Comparison of ENCODE assay signal across 12 cellular contexts in the genomic region with DNA sequence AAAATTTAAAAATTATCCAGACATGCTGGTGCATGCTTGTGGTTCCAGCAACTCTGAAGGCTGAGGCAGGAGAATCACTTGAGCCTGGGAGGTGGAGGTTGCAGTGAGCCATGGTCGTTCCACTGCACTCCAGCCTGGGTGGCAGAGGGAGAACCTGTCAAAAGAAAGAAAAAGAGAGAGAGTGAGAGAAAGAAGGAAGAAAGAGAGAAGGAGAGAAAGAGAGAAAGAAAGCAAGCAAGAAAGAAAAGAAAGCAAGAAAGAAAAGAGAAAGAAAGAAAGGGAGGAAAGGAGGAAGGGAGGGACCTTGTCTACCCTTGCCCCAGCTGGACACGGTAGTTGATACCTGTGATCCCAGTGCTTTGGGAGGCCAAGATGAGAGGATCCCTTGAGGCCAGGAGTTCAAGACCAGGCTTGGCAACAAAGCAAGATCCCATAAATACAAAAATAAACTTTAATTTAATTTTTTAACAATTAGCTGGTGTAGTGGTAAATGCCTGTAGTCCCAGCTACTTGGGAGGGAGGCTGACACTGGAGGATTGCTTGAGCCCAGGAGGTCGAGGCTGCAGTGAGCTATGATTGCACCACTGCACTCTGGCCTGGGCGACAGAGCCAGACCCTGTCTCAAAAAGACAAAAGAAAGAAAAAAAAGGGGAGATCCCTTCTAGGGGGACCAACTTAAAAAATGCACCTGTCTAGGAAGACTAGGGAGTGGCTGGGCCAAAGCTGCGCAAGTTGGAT. TPM values are rescaled to one million over a fixed set of nuclear protein-coding genes. Genes with fewer than 3 reads are reported as not detected.
DNase-seq lines count a peak whose midpoint lies in the region; ATAC-seq and TF ChIP-seq lines count a peak whose summit lies in the region.
"Had no signal": no experiment of that assay in that cellular context is flagged by ENCODE, and none has a peak within 500 bp of the region (broad histone marks: within the 10 kb centered on the region; RNA-seq: fewer than 3 reads in every experiment).

No MANE protein-coding gene starts in this region.

- POLR2A ChIA-PET in CD4-positive, alpha-beta T cell (lab: Charles Lee): interaction anchor here (0.8 to 1.7 kb wide), 7 partner anchors 14 to 213 kb away, joined by 3 to 10 read pairs (median 3); partner anchors contain the start of genes FBXO24, LRCH4 and POP7

- peak overlapping the region; percentile 80 for H3K4me3 Mint-ChIP-seq in CD4-positive, alpha-beta T cell
- peak overlapping the region; percentile 62 to 72 (median 70) for H3K4me3 Mint-ChIP-seq in nephron

- no peak for TF ChIP-seq CTCF in CD4-positive, alpha-beta T cell (IDR thresholded peaks at IDR 0.05)
- no peak for TF ChIP-seq CTCF in nephron (IDR thresholded peaks at IDR 0.05; ENCODE audit: unreplicated experiment in 3 of 3)

- peak overlapping the region; percentile 26 for H3K4me3 ChIP-seq in NT2/D1 (ENCODE audit: insufficient read length, low read depth)
- H3K4me3 ChIP-seq in effector memory CD4-positive, alpha-beta T cell (ENCODE audit: insufficient read depth, low read depth, low read length, poor library complexity, severe bottlenecking): peak overlapping the region; percentile 52

- DNase-seq in CD4-positive, alpha-beta T cell: no peak
- no peak for DNase-seq in NT2/D1 (ENCODE audit: low read depth, low spot score)
- DNase-seq in effector memory CD4-positive, alpha-beta T cell: no peak
- no peak for DNase-seq in NCI-H526 treated with DMSO at 0.1 percent for 48 hours (lab: John Stamatoyannopoulos, UW)
- no peak for DNase-seq in midbrain (lab: John Stamatoyannopoulos, UW)
- no peak for DNase-seq in islet precursor cell
- DNase-seq in HUDEP-2 (lab: John Stamatoyannopoulos, UW; ENCODE audit: unreplicated experiment in 76 of 76): no peak
- DNase-seq: NCI-H1694 had no signal

- no peaks in the 10 kb centered on the region for H3K36me3 ChIP-seq in NT2/D1 (ENCODE audit: insufficient read depth, insufficient read length, low read length)
- no peaks in the 10 kb centered on the region for H3K36me3 ChIP-seq in effector memory CD4-positive, alpha-beta T cell (ENCODE audit: control insufficient read depth, insufficient read depth, low read length)
- H3K36me3 ChIP-seq: pancreas had no signal

- no peaks in the 10 kb centered on the region for H3K36me3 Mint-ChIP-seq in CD4-positive, alpha-beta T cell (ENCODE audit: low read depth)
- peaks cover 19% of the 10 kb centered on the region for H3K36me3 Mint-ChIP-seq in nephron (ENCODE audit: low read depth)

- no peak for ATAC-seq in CD4-positive, alpha-beta T cell (ENCODE audit: poor library complexity)
- ATAC-seq: SK-N-SH treated with all-trans-retinoic acid at 6 μM for 48 hours had no signal

- no peak overlapping the region for H3K27ac ChIP-seq in CD4-positive, alpha-beta T cell (ENCODE audit: low read depth, low read length)
- no peak overlapping the region for H3K27ac ChIP-seq in effector memory CD4-positive, alpha-beta T cell (ENCODE audit: insufficient read depth, low read length, poor library complexity, severe bottlenecking)
- H3K27ac ChIP-seq: pancreas had no signal

- intact Hi-C loops in CD4-positive, alpha-beta T cell (cut with DNase I, micrococcal nuclease): no loop called here

- H3K9ac ChIP-seq in NT2/D1 (ENCODE audit: insufficient read length, low read depth): peak overlapping the region; percentile 50

- CTCF ChIA-PET in CD4-positive, alpha-beta T cell (lab: Charles Lee): interaction anchor here (0.9 to 1.1 kb wide), 2 partner anchors 9 kb away, joined by 3 to 5 read pairs; partner anchors contain the start of gene NYAP1

- no peaks in the 10 kb centered on the region for H3K9me3 ChIP-seq in CD4-positive, alpha-beta T cell (ENCODE audit: control insufficient read depth, low read length)
- no peaks in the 10 kb centered on the region for H3K9me3 ChIP-seq in NT2/D1 (ENCODE audit: insufficient read depth, low read length)
- H3K9me3 ChIP-seq in effector memory CD4-positive, alpha-beta T cell (ENCODE audit: control insufficient read depth, low read length): no peaks in the 10 kb centered on the region
- H3K9me3 ChIP-seq: gastroesophageal sphincter, pancreas had no signal

- H3K4me1 ChIP-seq in NT2/D1 (ENCODE audit: insufficient read depth, insufficient read length): peaks cover 11% of the 10 kb centered on the region
- peaks cover 14% of the 10 kb centered on the region for H3K4me1 ChIP-seq in effector memory CD4-positive, alpha-beta T cell (ENCODE audit: control insufficient read depth, insufficient read depth, low read length, poor library complexity, severe bottlenecking)

- peak overlapping the region; percentile 24 for H3K27ac Mint-ChIP-seq in CD4-positive, alpha-beta T cell
- peak overlapping the region in 1 of 3 experiments; percentile 74 for H3K27ac Mint-ChIP-seq in nephron

- no peaks in the 10 kb centered on the region for H3K27me3 Mint-ChIP-seq in CD4-positive, alpha-beta T cell
- peaks cover 25% of the 10 kb centered on the region for H3K27me3 Mint-ChIP-seq in nephron (ENCODE audit: low read depth)

- H3K9me3 Mint-ChIP-seq in CD4-positive, alpha-beta T cell: no peaks in the 10 kb centered on the region
- no peaks in the 10 kb centered on the region for H3K9me3 Mint-ChIP-seq in nephron

- H3K4me1 Mint-ChIP-seq in CD4-positive, alpha-beta T cell (ENCODE audit: low read depth): peaks cover 27% of the 10 kb centered on the region
- peaks cover 18% of the 10 kb centered on the region for H3K4me1 Mint-ChIP-seq in nephron

- no peaks in the 10 kb centered on the region for H3K27me3 ChIP-seq in CD4-positive, alpha-beta T cell (ENCODE audit: control insufficient read depth, insufficient read depth, low read length)
- peaks cover 14% of the 10 kb centered on the region for H3K27me3 ChIP-seq in NT2/D1 (ENCODE audit: insufficient read depth, insufficient read length)
- H3K27me3 ChIP-seq in effector memory CD4-positive, alpha-beta T cell (replicated peaks; ENCODE audit: control insufficient read depth, insufficient read depth, low read length, poor library complexity, severe bottlenecking): no peaks in the 10 kb centered on the region
- H3K27me3 ChIP-seq: pancreas had no signal

RNA-seq across cellular contexts. Expression of gene NYAP1, which starts 9.2 kb away (rescaled TPM):
- under 1 TPM; 0.66 to 0.75 TPM for total RNA-seq in CD4-positive, alpha-beta T cell

RNA-seq across cellular contexts. Expression of gene TSC22D4, which starts 13.9 kb away (rescaled TPM):
- 10 to 100 TPM; 34.6 to 36.5 TPM for total RNA-seq in CD4-positive, alpha-beta T cell

RNA-seq across cellular contexts. Expression of gene SPACDR, which starts 28.8 kb away (rescaled TPM):
- total RNA-seq in CD4-positive, alpha-beta T cell: under 1 TPM; 0.64 to 0.93 TPM

RNA-seq across cellular contexts. Expression of gene AGFG2, which starts 46.1 kb away (rescaled TPM):
- 1 to 10 TPM; 6.6 to 9.9 TPM for total RNA-seq in CD4-positive, alpha-beta T cell

RNA-seq across cellular contexts. Expression of gene PPP1R35, which starts 56.6 kb away (rescaled TPM):
- 10 to 100 TPM; 42.9 to 47.0 TPM for total RNA-seq in CD4-positive, alpha-beta T cell
